Comparison of ENCODE assay signal across 2 cellular contexts in the genomic region with DNA sequence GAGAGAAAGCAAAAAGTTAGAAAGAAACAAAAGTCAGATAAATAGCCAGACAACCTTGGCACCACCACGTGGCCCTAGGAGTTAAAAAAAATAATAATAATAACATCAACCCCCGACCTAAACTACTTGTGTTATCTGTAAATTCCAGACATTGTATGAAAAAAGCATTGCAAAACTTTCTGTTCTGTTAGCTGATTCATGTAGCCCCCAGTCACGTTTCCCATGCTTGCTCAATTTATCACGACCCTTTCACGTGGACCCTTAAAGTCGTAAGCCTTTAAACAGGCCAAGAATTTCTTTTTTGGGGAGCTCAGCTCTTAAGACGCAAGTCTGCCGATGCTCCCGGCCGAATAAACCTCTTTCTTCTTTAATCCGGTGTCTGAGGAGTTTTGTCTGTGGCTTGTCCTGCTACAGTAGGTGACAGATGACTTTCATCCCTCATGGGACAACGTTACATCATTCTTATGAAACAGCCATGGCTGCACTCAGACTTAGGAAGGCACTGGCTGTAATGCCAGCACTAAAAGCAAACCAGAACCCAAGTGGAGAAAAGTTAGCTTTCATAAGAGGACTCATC.
TF ChIP-seq lines count a peak whose summit lies in the region.

No MANE protein-coding gene starts in this region.

TF ChIP-seq in SK-N-SH, 30 proteins besides CTCF, POLR2A, EP300 and RAD21 (continued from another document):
- TF ChIP-seq TCF12 (IDR thresholded peaks at IDR 0.05) (no peak), NRF1 (IDR thresholded peaks at IDR 0.05; ENCODE audit: low read depth, low read length) (no peak)

TF ChIP-seq in SK-N-SH treated with all-trans-retinoic acid at 6 μM for 48 hours, 23 proteins besides CTCF, POLR2A, EP300 and RAD21 (continued from another document):
- TF ChIP-seq, protein P1, sequence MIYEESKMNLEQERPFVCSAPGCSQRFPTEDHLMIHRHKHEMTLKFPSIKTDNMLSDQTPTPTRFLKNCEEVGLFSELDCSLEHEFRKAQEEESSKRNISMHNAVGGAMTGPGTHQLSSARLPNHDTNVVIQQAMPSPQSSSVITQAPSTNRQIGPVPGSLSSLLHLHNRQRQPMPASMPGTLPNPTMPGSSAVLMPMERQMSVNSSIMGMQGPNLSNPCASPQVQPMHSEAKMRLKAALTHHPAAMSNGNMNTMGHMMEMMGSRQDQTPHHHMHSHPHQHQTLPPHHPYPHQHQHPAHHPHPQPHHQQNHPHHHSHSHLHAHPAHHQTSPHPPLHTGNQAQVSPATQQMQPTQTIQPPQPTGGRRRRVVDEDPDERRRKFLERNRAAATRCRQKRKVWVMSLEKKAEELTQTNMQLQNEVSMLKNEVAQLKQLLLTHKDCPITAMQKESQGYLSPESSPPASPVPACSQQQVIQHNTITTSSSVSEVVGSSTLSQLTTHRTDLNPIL (CRISPR knock-in tag; IDR thresholded peaks at IDR 0.05; ENCODE audit: low read depth): no peak
- TF ChIP-seq, protein P2, sequence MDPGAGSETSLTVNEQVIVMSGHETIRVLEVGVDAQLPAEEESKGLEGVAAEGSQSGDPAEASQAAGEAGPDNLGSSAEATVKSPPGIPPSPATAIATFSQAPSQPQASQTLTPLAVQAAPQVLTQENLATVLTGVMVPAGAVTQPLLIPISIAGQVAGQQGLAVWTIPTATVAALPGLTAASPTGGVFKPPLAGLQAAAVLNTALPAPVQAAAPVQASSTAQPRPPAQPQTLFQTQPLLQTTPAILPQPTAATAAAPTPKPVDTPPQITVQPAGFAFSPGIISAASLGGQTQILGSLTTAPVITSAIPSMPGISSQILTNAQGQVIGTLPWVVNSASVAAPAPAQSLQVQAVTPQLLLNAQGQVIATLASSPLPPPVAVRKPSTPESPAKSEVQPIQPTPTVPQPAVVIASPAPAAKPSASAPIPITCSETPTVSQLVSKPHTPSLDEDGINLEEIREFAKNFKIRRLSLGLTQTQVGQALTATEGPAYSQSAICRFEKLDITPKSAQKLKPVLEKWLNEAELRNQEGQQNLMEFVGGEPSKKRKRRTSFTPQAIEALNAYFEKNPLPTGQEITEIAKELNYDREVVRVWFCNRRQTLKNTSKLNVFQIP (CRISPR knock-in tag; IDR thresholded peaks at IDR 0.05; ENCODE audit: borderline replicate concordance, low read depth): no peak
- TF ChIP-seq GLIS3 (CRISPR knock-in tag; IDR thresholded peaks at IDR 0.05) (no peak), SNAI2 (CRISPR knock-in tag; IDR thresholded peaks at IDR 0.05) (no peak), OSR1 (CRISPR knock-in tag; IDR thresholded peaks at IDR 0.05) (no peak), TCF4 (CRISPR knock-in tag; IDR thresholded peaks at IDR 0.05; ENCODE audit: borderline replicate concordance) (no peak), PPARA (CRISPR knock-in tag; IDR thresholded peaks at IDR 0.05; ENCODE audit: borderline replicate concordance) (no peak), ZNF70 (CRISPR knock-in tag; IDR thresholded peaks at IDR 0.05) (no peak), RARB (CRISPR knock-in tag; IDR thresholded peaks at IDR 0.05) (no peak), ESRRG (CRISPR knock-in tag; IDR thresholded peaks at IDR 0.05) (no peak), CSDC2 (CRISPR knock-in tag; IDR thresholded peaks at IDR 0.05) (no peak)
- TF ChIP-seq, protein P3, sequence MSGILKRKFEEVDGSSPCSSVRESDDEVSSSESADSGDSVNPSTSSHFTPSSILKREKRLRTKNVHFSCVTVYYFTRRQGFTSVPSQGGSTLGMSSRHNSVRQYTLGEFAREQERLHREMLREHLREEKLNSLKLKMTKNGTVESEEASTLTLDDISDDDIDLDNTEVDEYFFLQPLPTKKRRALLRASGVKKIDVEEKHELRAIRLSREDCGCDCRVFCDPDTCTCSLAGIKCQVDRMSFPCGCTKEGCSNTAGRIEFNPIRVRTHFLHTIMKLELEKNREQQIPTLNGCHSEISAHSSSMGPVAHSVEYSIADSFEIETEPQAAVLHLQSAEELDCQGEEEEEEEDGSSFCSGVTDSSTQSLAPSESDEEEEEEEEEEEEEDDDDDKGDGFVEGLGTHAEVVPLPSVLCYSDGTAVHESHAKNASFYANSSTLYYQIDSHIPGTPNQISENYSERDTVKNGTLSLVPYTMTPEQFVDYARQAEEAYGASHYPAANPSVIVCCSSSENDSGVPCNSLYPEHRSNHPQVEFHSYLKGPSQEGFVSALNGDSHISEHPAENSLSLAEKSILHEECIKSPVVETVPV (CRISPR knock-in tag; IDR thresholded peaks at IDR 0.05): no peak
- TF ChIP-seq, protein P4, sequence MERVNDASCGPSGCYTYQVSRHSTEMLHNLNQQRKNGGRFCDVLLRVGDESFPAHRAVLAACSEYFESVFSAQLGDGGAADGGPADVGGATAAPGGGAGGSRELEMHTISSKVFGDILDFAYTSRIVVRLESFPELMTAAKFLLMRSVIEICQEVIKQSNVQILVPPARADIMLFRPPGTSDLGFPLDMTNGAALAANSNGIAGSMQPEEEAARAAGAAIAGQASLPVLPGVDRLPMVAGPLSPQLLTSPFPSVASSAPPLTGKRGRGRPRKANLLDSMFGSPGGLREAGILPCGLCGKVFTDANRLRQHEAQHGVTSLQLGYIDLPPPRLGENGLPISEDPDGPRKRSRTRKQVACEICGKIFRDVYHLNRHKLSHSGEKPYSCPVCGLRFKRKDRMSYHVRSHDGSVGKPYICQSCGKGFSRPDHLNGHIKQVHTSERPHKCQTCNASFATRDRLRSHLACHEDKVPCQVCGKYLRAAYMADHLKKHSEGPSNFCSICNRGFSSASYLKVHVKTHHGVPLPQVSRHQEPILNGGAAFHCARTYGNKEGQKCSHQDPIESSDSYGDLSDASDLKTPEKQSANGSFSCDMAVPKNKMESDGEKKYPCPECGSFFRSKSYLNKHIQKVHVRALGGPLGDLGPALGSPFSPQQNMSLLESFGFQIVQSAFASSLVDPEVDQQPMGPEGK (CRISPR knock-in tag; IDR thresholded peaks at IDR 0.05; ENCODE audit: borderline replicate concordance): no peak
